9 cellular contexts compared by ENCODE assay signal in the genomic region with DNA sequence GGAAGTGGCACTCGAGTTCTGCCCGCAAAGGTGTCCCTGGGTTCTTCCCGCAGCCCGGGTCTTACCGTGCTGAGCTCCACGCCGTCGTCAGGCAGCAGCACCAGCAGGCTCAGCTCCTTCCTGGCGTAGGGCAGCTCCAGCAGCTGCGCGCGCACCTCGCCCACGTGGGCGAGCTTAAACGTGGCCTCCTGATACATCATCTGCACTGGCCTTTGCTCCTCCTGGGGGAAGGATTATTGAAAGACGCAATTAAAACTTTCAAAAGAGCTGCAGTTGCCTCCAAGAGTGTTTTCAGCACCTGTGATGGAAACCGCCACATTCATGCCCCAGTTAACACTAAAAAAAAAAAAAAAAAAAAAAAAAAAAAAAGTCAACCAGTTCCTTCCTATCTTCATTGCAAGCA. TPM values are rescaled to one million over a fixed set of nuclear protein-coding genes. Genes with fewer than 3 reads are reported as not detected.
DNase-seq lines count a peak whose midpoint lies in the region; ATAC-seq and TF ChIP-seq lines count a peak whose summit lies in the region.
"Had no signal": no experiment of that assay in that cellular context is flagged by ENCODE, and none has a peak within 500 bp of the region (broad histone marks: within the 10 kb centered on the region; RNA-seq: fewer than 3 reads in every experiment).

No MANE protein-coding gene starts in this region.

- peaks cover 1% of the 10 kb centered on the region for H3K27me3 Mint-ChIP-seq in endothelial cell (ENCODE audit: unreplicated experiment)

- DNase-seq in CD1c-positive myeloid dendritic cell (ENCODE audit: extremely low spot score) (peak; percentile 26), left colon (peak; percentile 88 to 91), SW 1271 (lab: John Stamatoyannopoulos, UW) (no peak), NCI-H345 (lab: John Stamatoyannopoulos, UW) (no peak), endothelial cell (ENCODE audit: low spot score) (no peak), NCI-H1092 (lab: John Stamatoyannopoulos, UW) (no peak)
- DNase-seq in activated CD4-positive, alpha-beta T cell treated with anti-CD3 and anti-CD28 coated beads for 4 hours: peak; percentile 52 to 68
- DNase-seq: Right ventricle myocardium superior had no signal

- ATAC-seq in HG02870 (IDR thresholded peaks at IDR 0.05; ENCODE audit: unreplicated experiment): peak; percentile 71
- peak; percentile 92 for ATAC-seq in left colon

- H3K9me3 Mint-ChIP-seq in endothelial cell (ENCODE audit: unreplicated experiment): no peaks in the 10 kb centered on the region

- H3K4me1 Mint-ChIP-seq in endothelial cell (ENCODE audit: unreplicated experiment): peaks cover 4% of the 10 kb centered on the region

- intact Hi-C loops in left colon (cut with DNase I, micrococcal nuclease): no loop called here

- no peak for TF ChIP-seq CTCF in endothelial cell (IDR thresholded peaks at IDR 0.05; ENCODE audit: unreplicated experiment)

- H3K4me3 Mint-ChIP-seq in endothelial cell (ENCODE audit: unreplicated experiment): no peak overlapping the region

- H3K36me3 Mint-ChIP-seq in endothelial cell (ENCODE audit: low read depth, unreplicated experiment): peaks cover 51% of the 10 kb centered on the region

- no peak overlapping the region for H3K27ac Mint-ChIP-seq in endothelial cell (ENCODE audit: unreplicated experiment)

RNA-seq across cellular contexts. Expression of a gene that starts 11.3 kb away (rescaled TPM):
- total RNA-seq in left colon (1 to 10 TPM; 3.5 to 4.7 TPM), endothelial cell (ENCODE audit: unreplicated experiment) (23.0 TPM)

RNA-seq across cellular contexts. Expression of a gene that starts 50.1 kb away (rescaled TPM):
- total RNA-seq in left colon (100 to 1,000 TPM; 168 to 208 TPM), endothelial cell (ENCODE audit: unreplicated experiment) (16.6 TPM)

Comparison
In these comparisons a context has a peak if more than half of its experiments do, and no peak if none do; other contexts are left out.
1. DNase-seq: peak in CD1c-positive myeloid dendritic cell (single experiment), activated CD4-positive, alpha-beta T cell treated with anti-CD3 and anti-CD28 coated beads for 4 hours (2 of 2) and left colon (2 of 2); none in SW 1271 (0 of 2), NCI-H345 (single experiment), endothelial cell (single experiment) and NCI-H1092 (single experiment).